In the genomic region with DNA sequence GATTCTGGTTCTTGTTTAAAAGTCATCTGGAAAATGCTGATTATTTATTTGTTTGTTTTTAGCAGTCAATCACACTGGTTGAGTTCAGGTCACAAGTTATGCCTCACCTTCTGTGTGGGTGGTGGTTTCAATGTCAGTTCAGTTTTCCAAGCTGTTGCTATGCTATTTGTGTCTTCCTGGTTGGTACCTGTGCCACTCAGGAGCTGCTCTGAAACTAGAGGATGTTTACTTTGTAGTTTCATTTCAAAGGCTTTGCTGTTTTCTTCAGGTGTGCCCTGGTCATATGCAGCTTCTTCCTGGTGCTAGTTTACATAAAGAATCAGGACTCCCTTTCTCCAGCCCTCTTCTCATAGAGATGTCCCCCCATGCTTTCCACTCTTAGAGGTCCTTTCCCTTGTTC, we compare ENCODE assay signal across 18 cellular contexts.
DNase-seq lines count a peak whose midpoint lies in the region; ATAC-seq and TF ChIP-seq lines count a peak whose summit lies in the region.
"Had no signal": no experiment of that assay in that cellular context is flagged by ENCODE, and none has a peak within 500 bp of the region (broad histone marks: within the 10 kb centered on the region; RNA-seq: fewer than 3 reads in every experiment).

No MANE protein-coding gene starts in this region.

- CTCF ChIA-PET in PC-3 (lab: Charles Lee): no interaction called here

- H3K4me1 ChIP-seq in PC-3 (ENCODE audit: insufficient read depth, low read length) (peaks cover 12% of the 10 kb centered on the region), mucosa of descending colon (ENCODE audit: low read depth) (no peaks in the 10 kb centered on the region)
- H3K4me1 ChIP-seq: BE2C had no signal

- POLR2A ChIA-PET in PC-3 (lab: Charles Lee; ENCODE audit: unreplicated experiment): no interaction called here

- no peak overlapping the region for H2AFZ ChIP-seq in PC-3 (ENCODE audit: low read length)
- H2AFZ ChIP-seq: GM23338 had no signal

- intact Hi-C loops in PC-3 (cut with micrococcal nuclease) (no loop called here), mucosa of descending colon (cut with DNase I, micrococcal nuclease) (no loop called here)

- H3K9me3 ChIP-seq in PC-3 (ENCODE audit: low read length) (no peaks in the 10 kb centered on the region), mucosa of descending colon (peaks cover 7% of the 10 kb centered on the region)
- H3K9me3 ChIP-seq: BE2C had no signal

- H3K79me2 ChIP-seq in PC-3 (ENCODE audit: low read length): no peaks in the 10 kb centered on the region

- BruUV-seq in PC-3 (replicated peaks; lab: Mats Ljungman, UMichigan): no TSS peak

- no peak overlapping the region for H3K9ac ChIP-seq in PC-3 (ENCODE audit: low read length)

- no peaks in the 10 kb centered on the region for H3K9me2 ChIP-seq in PC-3 (replicated peaks; ENCODE audit: low read length)

- H3K36me3 ChIP-seq in PC-3 (ENCODE audit: low read depth, low read length) (no peaks in the 10 kb centered on the region), mucosa of descending colon (ENCODE audit: low read depth) (no peaks in the 10 kb centered on the region)
- H3K36me3 ChIP-seq: BE2C had no signal

- DNase-seq in DMS53 treated with DMSO at 0.1 percent for 48 hours (lab: John Stamatoyannopoulos, UW; ENCODE audit: unreplicated experiment): peak; percentile 32
- peak; percentile 48 for DNase-seq in PC-3
- DNase-seq in kidney tubule cell (ENCODE audit: low spot score): peak; percentile 39
- DNase-seq in mucosa of descending colon: no peak
- no peak for DNase-seq in DMS153 treated with DMSO at 0.1 percent for 48 hours (lab: John Stamatoyannopoulos, UW; ENCODE audit: unreplicated experiment)
- DNase-seq: ACHN; BE2C; C1 segment of cervical spinal cord; CD4-positive, CD25-positive, alpha-beta regulatory T cell; CD8-positive, alpha-beta memory T cell; COR-L47; DMS 273 treated with DMSO at 0.1 percent for 48 hours; DMS79 treated with DMSO at 0.1 percent for 48 hours; GF-D8; HCEC 1CT had no signal

- no peaks in the 10 kb centered on the region for H3F3A ChIP-seq in PC-3 (ENCODE audit: low read length, unreplicated experiment)

- peak overlapping the region; percentile 25; the same call in 1 of the 2 replicates for H3K4me2 ChIP-seq in PC-3 (ENCODE audit: low read length)
- H3K4me2 ChIP-seq: GM23338 had no signal

- no peaks in the 10 kb centered on the region for H4K20me1 ChIP-seq in PC-3 (ENCODE audit: low read length)

- no peak overlapping the region for H3K4me3 ChIP-seq in PC-3 (ENCODE audit: low read length)
- no peak overlapping the region for H3K4me3 ChIP-seq in mucosa of descending colon
- H3K4me3 ChIP-seq: GM23338 had no signal

- peak overlapping the region; percentile 80 for H3K27ac ChIP-seq in PC-3 (ENCODE audit: low read length)

- H3K27me3 ChIP-seq in PC-3 (ENCODE audit: low read length): no peaks in the 10 kb centered on the region

- TF ChIP-seq CTCF in PC-3 (conservative IDR thresholded peaks at IDR 0.05; ENCODE audit: low read depth, low read length) (no peak), mucosa of descending colon (IDR thresholded peaks at IDR 0.05) (no peak)

- ATAC-seq in PC-3 (no peak), mucosa of descending colon (peak; percentile 66), GM21825 (IDR thresholded peaks at IDR 0.05; ENCODE audit: unreplicated experiment) (no peak), esophagus mucosa (no peak)
- ATAC-seq: GM23338 had no signal

Comparison
In these comparisons a context has a peak if more than half of its experiments do, and no peak if none do; other contexts are left out.
1. DNase-seq: peak in DMS53 treated with DMSO at 0.1 percent for 48 hours (single experiment), PC-3 (single experiment) and kidney tubule cell (single experiment); none in mucosa of descending colon (0 of 3) and DMS153 treated with DMSO at 0.1 percent for 48 hours (single experiment).